17 cellular contexts compared by ENCODE assay signal in genomic region chr15:40932625-40933519, GRCh38. TPM values are rescaled to one million over a fixed set of nuclear protein-coding genes. Genes with fewer than 3 reads are reported as not detected.
DNase-seq lines count a peak whose midpoint lies in the region; ATAC-seq, FAIRE-seq and TF ChIP-seq lines count a peak whose summit lies in the region.
"Had no signal": no experiment of that assay in that cellular context is flagged by ENCODE, and none has a peak within 500 bp of the region (broad histone marks: within the 10 kb centered on the region; RNA-seq: fewer than 3 reads in every experiment).

No MANE protein-coding gene starts in this region.

- H3K4me2 ChIP-seq in GM12878 (ENCODE audit: control insufficient read depth, insufficient read depth): no peak overlapping the region

- RAD21 ChIA-PET in GM12878 (lab: Charles Lee; ENCODE audit: unreplicated experiment): interaction anchor here (1.5 to 3.2 kb wide), 2 partner anchors 9 to 84 kb away, joined by 3 to 36 read pairs; no protein-coding TSS in a partner anchor

- H3K36me3 ChIP-seq in GM12878 (ENCODE audit: control insufficient read depth in 2 of 2, insufficient read depth in 2 of 2, low read length in 1 of 2): no peaks in the 10 kb centered on the region
- peaks cover 7% of the 10 kb centered on the region for H3K36me3 ChIP-seq in mesodermal cell (ENCODE audit: control insufficient read depth, insufficient read depth, low read length)
- no peaks in the 10 kb centered on the region for H3K36me3 ChIP-seq in urinary bladder (ENCODE audit: insufficient read depth)
- H3K36me3 ChIP-seq: pancreas, thoracic aorta had no signal

- H4K20me1 ChIP-seq in GM12878 (ENCODE audit: control insufficient read depth, insufficient read depth): no peaks in the 10 kb centered on the region

- H3K4me1 ChIP-seq in right cardiac atrium (ENCODE audit: control insufficient read depth, insufficient read depth, low read length) (no peaks in the 10 kb centered on the region), GM12878 (ENCODE audit: control insufficient read depth, insufficient read depth, low read length) (peaks cover 24% of the 10 kb centered on the region), mesodermal cell (ENCODE audit: control insufficient read depth, insufficient read depth, low read length, poor library complexity, severe bottlenecking) (peaks cover 15% of the 10 kb centered on the region), urinary bladder (ENCODE audit: insufficient read depth) (peaks cover 2% of the 10 kb centered on the region)

- no peaks in the 10 kb centered on the region for H3K9me3 Mint-ChIP-seq in WTC11
- H3K9me3 Mint-ChIP-seq: activated T-helper 2 cell treated with anti-CD3 and anti-CD28 coated beads, Interferon-gamma antibody, Interleukin-2, Interleukin-4, amounts not matched to agents 10 μg/mL and 5 μg/mL and 100 μg/mL, durations not matched to agents 14 hours and 24 hours and 36 hours had no signal

- in situ Hi-C loops in GM12878 (cut with MboI): no loop called here

- H3K27me3 Mint-ChIP-seq in WTC11 (ENCODE audit: low read depth): peaks cover 62% of the 10 kb centered on the region

- CTCF ChIA-PET in GM12878 (lab: Yijun Ruan, JAX) (interaction anchor here (1.2 to 6.5 kb wide), 5 partner anchors 9 to 86 kb away, joined by 3 to 80 read pairs (median 19); no protein-coding TSS in a partner anchor), WTC11 (lab: Charles Lee) (interaction anchor here (0.6 to 10.6 kb wide), 6 partner anchors 7 to 75 kb away, joined by 4 to 203 read pairs (median 30); no protein-coding TSS in a partner anchor)

- no peaks in the 10 kb centered on the region for H3K9me3 ChIP-seq in right cardiac atrium (ENCODE audit: control insufficient read depth, low read length)
- no peaks in the 10 kb centered on the region for H3K9me3 ChIP-seq in GM12878 (replicated peaks; ENCODE audit: control insufficient read depth, insufficient read depth, low read length)
- no peaks in the 10 kb centered on the region for H3K9me3 ChIP-seq in mesodermal cell (ENCODE audit: control insufficient read depth, low read length)
- H3K9me3 ChIP-seq: pancreas, thoracic aorta had no signal

- ATAC-seq in right cardiac atrium (no peak), Right ventricle myocardium superior (ENCODE audit: poor library complexity) (no peak), GM12878 (no peak), WTC11 (no peak), GM21423 (IDR thresholded peaks at IDR 0.05; ENCODE audit: unreplicated experiment) (no peak)
- ATAC-seq: activated CD8-positive, alpha-beta T cell treated with anti-CD3 and anti-CD28 coated beads, Interleukin-2, amount 10 ng/mL, durations not matched to agents 7 days and 5 days had no signal

- H3K9ac ChIP-seq in GM12878 (ENCODE audit: control insufficient read depth, insufficient read depth, low read length): no peak overlapping the region

- H2AFZ ChIP-seq in GM12878 (ENCODE audit: control insufficient read depth, low read depth, low read length): no peak overlapping the region

- intact Hi-C loops in right cardiac atrium (cut with DNase I): no loop called here
- intact Hi-C loops in Right ventricle myocardium superior (cut with DNase I): no loop called here
- intact Hi-C loops in GM12878 (cut with micrococcal nuclease; ENCODE audit: unreplicated experiment): no loop called here

- no peak for FAIRE-seq in GM12878 (lab: Jason Lieb, UNC)
- FAIRE-seq: pancreas had no signal

- WGBS in right cardiac atrium: 68% methylated on average over 13 of the region's 13 CpGs
- 58% methylated on average over 13 of the region's 13 CpGs for WGBS in GM12878 (ENCODE audit: insufficient coverage, insufficient replicate concordance, low lambda C conversion rate, missing lambda C conversion rate)
- 70 to 84% methylated on average over 7 to 10 of the region's 13 CpGs for WGBS in mesodermal cell (ENCODE audit: insufficient coverage in 2 of 2), 2 experiments
- 81% methylated on average over 13 of the region's 13 CpGs for WGBS in urinary bladder

- no TSS peak for BruUV-seq in GM12878 (replicated peaks; lab: Mats Ljungman, UMichigan)

- no peaks in the 10 kb centered on the region for H3K79me2 ChIP-seq in GM12878 (ENCODE audit: control insufficient read depth, insufficient read depth, low read length)

- no peak for TF ChIP-seq RAD21 in GM12878 (IDR thresholded peaks at IDR 0.05; ENCODE audit: insufficient read depth, low read depth, low read length)

- H3K27ac ChIP-seq in right cardiac atrium (ENCODE audit: low read length) (no peak overlapping the region), GM12878 (ENCODE audit: control insufficient read depth, insufficient read depth) (no peak overlapping the region), mesodermal cell (ENCODE audit: low read depth, low read length, severe bottlenecking) (no peak overlapping the region), urinary bladder (ENCODE audit: low read depth) (no peak overlapping the region)
- H3K27ac ChIP-seq: pancreas, thoracic aorta had no signal

- no peak overlapping the region for H3K27ac Mint-ChIP-seq in WTC11
- H3K27ac Mint-ChIP-seq: activated CD8-positive, alpha-beta T cell treated with anti-CD3 and anti-CD28 coated beads, Interleukin-2, amount 10 ng/mL, durations not matched to agents 7 days and 5 days; activated T-helper 2 cell treated with anti-CD3 and anti-CD28 coated beads, Interferon-gamma antibody, Interleukin-2, Interleukin-4, amounts not matched to agents 10 μg/mL and 5 μg/mL and 100 μg/mL, durations not matched to agents 14 hours and 24 hours and 36 hours had no signal

- TF ChIP-seq EP300 in GM12878 (IDR thresholded peaks at IDR 0.05; ENCODE audit: borderline replicate concordance in 1 of 2, control insufficient read depth in 1 of 2, low read depth in 2 of 2, low read length in 2 of 2): no peak

- H3K27me3 ChIP-seq in right cardiac atrium (ENCODE audit: control insufficient read depth, insufficient read depth) (no peaks in the 10 kb centered on the region), GM12878 (replicated peaks in 1 of 2; ENCODE audit: control insufficient read depth in 2 of 2, insufficient read depth in 2 of 2, low read length in 1 of 2) (peaks cover 10% of the 10 kb centered on the region in 2 experiments; a peak in 3 of 4 replicates)

- no peak overlapping the region for H3K4me3 Mint-ChIP-seq in WTC11
- H3K4me3 Mint-ChIP-seq: activated CD8-positive, alpha-beta T cell treated with anti-CD3 and anti-CD28 coated beads, Interleukin-2, amount 10 ng/mL, durations not matched to agents 7 days and 5 days had no signal

- TF ChIP-seq CTCF in GM12878 (IDR thresholded peaks at IDR 0.05 in 2 of 3, conservative IDR thresholded peaks at IDR 0.05 in 1 of 3; ENCODE audit: control insufficient read depth in 2 of 3, extremely low read depth in 1 of 3, insufficient read depth in 1 of 3, low read depth in 3 of 3, low read length in 3 of 3) (no peak), WTC11 (IDR thresholded peaks at IDR 0.05) (no peak)

- H3K4me1 Mint-ChIP-seq in WTC11: peaks cover 20% of the 10 kb centered on the region

- SMC1A ChIA-PET in GM12878 (lab: Charles Lee; ENCODE audit: uncharacterized antibody, unreplicated experiment): interaction anchor here (0.8 to 4.6 kb wide), 3 partner anchors 8 to 251 kb away, joined by 3 to 28 read pairs (median 5); no protein-coding TSS in a partner anchor

- DNase-seq in right cardiac atrium: peak in 1 of 3 donors; percentile 41
- DNase-seq in Right ventricle myocardium superior: no peak
- DNase-seq in GM12878 (ENCODE audit: low read depth, low spot score): no peak
- DNase-seq in WTC11 (ENCODE audit: low spot score): no peak
- no peak for DNase-seq in NAMALWA (ENCODE audit: low spot score)
- DNase-seq: activated CD8-positive, alpha-beta T cell treated with anti-CD3 and anti-CD28 coated beads, Interleukin-2, amount 10 ng/mL, durations not matched to agents 7 days and 5 days; anterior cingulate cortex; NCI-H1436 treated with DMSO at 0.1 percent for 48 hours; stimulated activated CD4-positive, alpha-beta T cell treated with anti-CD3 and anti-CD28 coated beads, Interleukin-15, amount 100 ng/mL, for 24 hours had no signal

- no peak for TF ChIP-seq POLR2A in GM12878 (IDR thresholded peaks at IDR 0.05; ENCODE audit: low read depth, low read length)

- no peaks in the 10 kb centered on the region for H3K36me3 Mint-ChIP-seq in WTC11

- H3K4me3 ChIP-seq in right cardiac atrium (ENCODE audit: low read length) (peak overlapping the region; percentile 65), GM12878 (no peak overlapping the region), mesodermal cell (ENCODE audit: extremely low read depth, insufficient read depth, low read length, poor library complexity, severe bottlenecking) (peak overlapping the region; percentile 38), urinary bladder (ENCODE audit: low read depth, low read length) (peak overlapping the region; percentile 6)
- H3K4me3 ChIP-seq: thoracic aorta had no signal

- POLR2A ChIA-PET in GM12878 (lab: Charles Lee) (interaction anchor here (0.5 to 1.4 kb wide), 3 partner anchors 9 to 97 kb away, joined by 3 to 9 read pairs (median 5); no protein-coding TSS in a partner anchor), WTC11 (lab: Charles Lee) (interaction anchor here (8.7 kb wide), 1 partner anchor 21 kb away, joined by 73 read pairs; the partner anchor contains the start of gene CHAC1)

RNA-seq across cellular contexts. Expression of gene DLL4, which starts 3.7 kb away (rescaled TPM):
- total RNA-seq in right cardiac atrium: 10 to 100 TPM in 1 of 4 donors, 1 to 10 TPM in 3; 5.9 to 14.4 (median 7.2) TPM
- polyA plus RNA-seq in right cardiac atrium: 7.2 TPM
- total RNA-seq in Right ventricle myocardium superior: 10.7 TPM
- 8.1 and 8.2 TPM in 2 replicates for total RNA-seq in GM12878 (2013; cell fraction: nucleolus; rRNA removed)
- total RNA-seq in GM12878 (2014; rRNA removed): 0.05 TPM in 1 of 2 replicates, not detected in the other
- 0.04 TPM in 1 of 2 replicates, not detected in the other for total RNA-seq in GM12878 (2014; rRNA removed; fragmentation: Illumina TruSeq; extraction: Trizol)
- total RNA-seq in GM12878 (2021): 0.08 TPM in 1 of 2 replicates, not detected in the other
- not detected for polyA plus RNA-seq in GM12878 (2011; ENCODE audit: low read depth)
- 0.10 and 0.12 TPM in 2 replicates for polyA plus RNA-seq in GM12878 (2011; rRNA removed)
- 0.27 TPM in 2 replicates for polyA plus RNA-seq in GM12878 (2011; cell fraction: cytosol; rRNA removed)
- 0.69 and 0.99 TPM in 2 replicates for polyA plus RNA-seq in GM12878 (2011; cell fraction: nucleus; rRNA removed)
- polyA plus RNA-seq in GM12878 (2012): 0.07 and 0.13 TPM in 2 replicates
- not detected in 2 replicates for polyA plus RNA-seq in GM12878 (2014; fragmentation: Illumina TruSeq; extraction: Trizol)
- polyA plus RNA-seq in GM12878 (2014; fragmentation: Nextera tagmentation; extraction: Ambion mirVana): not detected
- polyA plus RNA-seq in GM12878 (2014; rRNA removed): 0.06 TPM in 1 of 2 replicates, not detected in the other
- polyA plus RNA-seq in GM12878 (2016; fragmentation: Nextera tagmentation; extraction: Ambion mirVana): under 1 TPM in 1 of 2 experiments, not detected in 1; 0.16 TPM
- polyA minus RNA-seq in GM12878 (2011; rRNA and poly(A)+ RNA removed): 0.15 and 0.37 TPM in 2 replicates
- polyA minus RNA-seq in GM12878 (2011; cell fraction: cytosol; rRNA and poly(A)+ RNA removed): not detected in 2 replicates
- polyA minus RNA-seq in GM12878 (2011; cell fraction: nucleus; rRNA and poly(A)+ RNA removed): 0.38 and 0.48 TPM in 2 replicates
- polyA plus RNA-seq in mesodermal cell (2013, experiment 1 of 2): 51.5 TPM
- 31.4 TPM for polyA plus RNA-seq in mesodermal cell (2013, experiment 2 of 2)
- 11.8 TPM for total RNA-seq in urinary bladder
- polyA plus RNA-seq in urinary bladder: 11.2 TPM
- 0.94 to 1.6 TPM (median 1.1 TPM) in 3 replicates for total RNA-seq in WTC11 (2021)
- total RNA-seq: activated CD8-positive, alpha-beta T cell treated with anti-CD3 and anti-CD28 coated beads, Interleukin-2, amount 10 ng/mL, durations not matched to agents 7 days and 5 days had no signal

RNA-seq across cellular contexts. Expression of gene CHAC1, which starts 20.4 kb away (rescaled TPM):
- total RNA-seq in right cardiac atrium (1 to 10 TPM; 1.6 to 2.0 (median 1.7) TPM), Right ventricle myocardium superior (0.46 TPM), GM12878 (2014; rRNA removed) (4.7 and 4.9 TPM in 2 replicates), GM12878 (2014; rRNA removed; fragmentation: Illumina TruSeq; extraction: Trizol) (2.0 and 2.1 TPM in 2 replicates), GM12878 (2021) (3.8 and 4.7 TPM in 2 replicates), urinary bladder (0.42 TPM), WTC11 (2021) (17.2 to 31.0 TPM (median 17.7 TPM) in 3 replicates)
- polyA plus RNA-seq in right cardiac atrium (3.2 TPM), GM12878 (2011; rRNA removed) (1.9 and 2.8 TPM in 2 replicates), GM12878 (2014; fragmentation: Illumina TruSeq; extraction: Trizol) (0.68 and 1.8 TPM in 2 replicates), GM12878 (2014; fragmentation: Nextera tagmentation; extraction: Ambion mirVana) (under 1 TPM; 0.37 to 0.73 TPM), GM12878 (2014; rRNA removed) (5.7 and 5.9 TPM in 2 replicates), GM12878 (2016; fragmentation: Nextera tagmentation; extraction: Ambion mirVana) (1 to 10 TPM; 3.9 to 4.8 TPM), urinary bladder (1.8 TPM)
- 3.4 and 4.0 TPM in 2 replicates for total RNA-seq in GM12878 (2013; cell fraction: nucleolus; rRNA removed)
- polyA plus RNA-seq in GM12878 (2011; ENCODE audit: low read depth): 6.4 TPM
- 7.0 and 7.3 TPM in 2 replicates for polyA plus RNA-seq in GM12878 (2011; cell fraction: cytosol; rRNA removed)
- 4.0 and 7.6 TPM in 2 replicates for polyA plus RNA-seq in GM12878 (2011; cell fraction: nucleus; rRNA removed)
- polyA plus RNA-seq in GM12878 (2012): 8.1 and 11.6 TPM in 2 replicates
- polyA minus RNA-seq in GM12878 (2011; rRNA and poly(A)+ RNA removed): 4.8 and 8.7 TPM in 2 replicates
- 5.0 and 5.9 TPM in 2 replicates for polyA minus RNA-seq in GM12878 (2011; cell fraction: cytosol; rRNA and poly(A)+ RNA removed)
- 7.1 and 9.2 TPM in 2 replicates for polyA minus RNA-seq in GM12878 (2011; cell fraction: nucleus; rRNA and poly(A)+ RNA removed)
- 18.9 TPM for polyA plus RNA-seq in mesodermal cell (2013, experiment 1 of 2)
- 18.7 TPM for polyA plus RNA-seq in mesodermal cell (2013, experiment 2 of 2)

RNA-seq across cellular contexts. Expression of gene VPS18, which starts 38.6 kb away (rescaled TPM):
- total RNA-seq in right cardiac atrium (10 to 100 TPM; 17.6 to 21.0 (median 19.4) TPM), Right ventricle myocardium superior (18.4 TPM), GM12878 (2014; rRNA removed) (18.3 and 18.5 TPM in 2 replicates), GM12878 (2014; rRNA removed; fragmentation: Illumina TruSeq; extraction: Trizol) (9.0 and 10.0 TPM in 2 replicates), GM12878 (2021) (19.8 and 20.3 TPM in 2 replicates), urinary bladder (15.1 TPM), WTC11 (2021) (22.0 to 27.3 TPM (median 24.1 TPM) in 3 replicates)
- polyA plus RNA-seq in right cardiac atrium (12.7 TPM), GM12878 (2011; rRNA removed) (4.3 and 9.7 TPM in 2 replicates), GM12878 (2014; fragmentation: Illumina TruSeq; extraction: Trizol) (3.8 and 7.9 TPM in 2 replicates), GM12878 (2014; fragmentation: Nextera tagmentation; extraction: Ambion mirVana) (1 to 10 TPM in 1 of 2 experiments, under 1 TPM in 1; 0.71 to 1.7 TPM), GM12878 (2014; rRNA removed) (11.3 and 12.7 TPM in 2 replicates), GM12878 (2016; fragmentation: Nextera tagmentation; extraction: Ambion mirVana) (10 to 100 TPM; 16.0 to 20.4 TPM), urinary bladder (19.3 TPM)
- 18.9 and 20.9 TPM in 2 replicates for total RNA-seq in GM12878 (2013; cell fraction: nucleolus; rRNA removed)
- polyA plus RNA-seq in GM12878 (2011; ENCODE audit: low read depth): 5.9 TPM
- 14.5 and 17.7 TPM in 2 replicates for polyA plus RNA-seq in GM12878 (2011; cell fraction: cytosol; rRNA removed)
- 18.8 and 21.0 TPM in 2 replicates for polyA plus RNA-seq in GM12878 (2011; cell fraction: nucleus; rRNA removed)
- 10.1 and 11.1 TPM in 2 replicates for polyA plus RNA-seq in GM12878 (2012)
- polyA minus RNA-seq in GM12878 (2011; rRNA and poly(A)+ RNA removed): 30.4 and 40.0 TPM in 2 replicates
- 13.0 and 13.4 TPM in 2 replicates for polyA minus RNA-seq in GM12878 (2011; cell fraction: cytosol; rRNA and poly(A)+ RNA removed)
- polyA minus RNA-seq in GM12878 (2011; cell fraction: nucleus; rRNA and poly(A)+ RNA removed): 8.7 and 17.9 TPM in 2 replicates
- polyA plus RNA-seq in mesodermal cell (2013, experiment 1 of 2): 15.4 TPM
- polyA plus RNA-seq in mesodermal cell (2013, experiment 2 of 2): 14.4 TPM

RNA-seq across cellular contexts. Expression of gene RHOV, which starts 58.8 kb away (rescaled TPM):
- total RNA-seq in right cardiac atrium (not detected), Right ventricle myocardium superior (not detected), GM12878 (2014; rRNA removed) (11.5 and 13.0 TPM in 2 replicates), GM12878 (2014; rRNA removed; fragmentation: Illumina TruSeq; extraction: Trizol) (6.9 and 7.3 TPM in 2 replicates), GM12878 (2021) (13.3 and 15.0 TPM in 2 replicates), urinary bladder (9.3 TPM), WTC11 (2021) (5.0 to 5.4 TPM (median 5.1 TPM) in 3 replicates)
- polyA plus RNA-seq in right cardiac atrium (not detected), GM12878 (2011; rRNA removed) (30.2 and 39.3 TPM in 2 replicates), GM12878 (2014; fragmentation: Illumina TruSeq; extraction: Trizol) (7.6 and 7.8 TPM in 2 replicates), GM12878 (2014; fragmentation: Nextera tagmentation; extraction: Ambion mirVana) (1 to 10 TPM in 1 of 2 experiments, under 1 TPM in 1; 0.24 to 1.3 TPM), GM12878 (2014; rRNA removed) (15.7 and 16.5 TPM in 2 replicates), GM12878 (2016; fragmentation: Nextera tagmentation; extraction: Ambion mirVana) (10 to 100 TPM in 1 of 2 experiments, 1 to 10 TPM in 1; 8.2 to 10.5 TPM), urinary bladder (4.0 TPM)
- 35.3 and 37.1 TPM in 2 replicates for total RNA-seq in GM12878 (2013; cell fraction: nucleolus; rRNA removed)
- 4.9 TPM for polyA plus RNA-seq in GM12878 (2011; ENCODE audit: low read depth)
- polyA plus RNA-seq in GM12878 (2011; cell fraction: cytosol; rRNA removed): 39.3 and 50.0 TPM in 2 replicates
- 30.7 and 31.8 TPM in 2 replicates for polyA plus RNA-seq in GM12878 (2011; cell fraction: nucleus; rRNA removed)
- 8.8 and 14.8 TPM in 2 replicates for polyA plus RNA-seq in GM12878 (2012)
- polyA minus RNA-seq in GM12878 (2011; rRNA and poly(A)+ RNA removed): 17.9 and 35.2 TPM in 2 replicates
- 13.5 and 20.2 TPM in 2 replicates for polyA minus RNA-seq in GM12878 (2011; cell fraction: cytosol; rRNA and poly(A)+ RNA removed)
- 21.9 and 25.2 TPM in 2 replicates for polyA minus RNA-seq in GM12878 (2011; cell fraction: nucleus; rRNA and poly(A)+ RNA removed)
- polyA plus RNA-seq in mesodermal cell (2013, experiment 1 of 2): not detected
- polyA plus RNA-seq in mesodermal cell (2013, experiment 2 of 2): not detected
- total RNA-seq: activated CD8-positive, alpha-beta T cell treated with anti-CD3 and anti-CD28 coated beads, Interleukin-2, amount 10 ng/mL, durations not matched to agents 7 days and 5 days; fibroblast of lung; mesenteric fat pad; thoracic aorta had no signal
- polyA plus RNA-seq: fibroblast of lung had no signal
